In the genomic region with DNA sequence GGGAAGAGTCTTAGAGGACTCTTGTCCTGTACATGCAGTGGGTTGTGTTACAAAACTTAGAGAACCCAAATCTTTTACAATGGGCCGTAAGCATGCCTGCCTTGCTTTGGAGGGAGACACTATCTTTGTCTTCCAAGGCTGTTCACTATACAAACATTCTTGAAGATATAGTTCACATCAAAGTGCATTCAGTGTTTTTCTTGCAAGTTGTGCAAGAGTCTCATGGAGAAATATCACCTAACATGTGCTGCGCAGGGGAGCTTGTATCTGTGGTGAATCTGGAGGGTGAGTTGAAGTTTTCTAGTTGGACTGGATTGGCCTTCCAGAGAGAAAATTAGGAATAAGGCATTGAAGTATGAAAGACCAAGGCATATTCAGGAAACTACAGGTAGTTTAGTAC, we compare ENCODE assay signal across 9 cellular contexts. TPM values are rescaled to one million over a fixed set of nuclear protein-coding genes. Genes with fewer than 3 reads are reported as not detected.
"Had no signal": no experiment of that assay in that cellular context is flagged by ENCODE, and none has a peak within 500 bp of the region (broad histone marks: within the 10 kb centered on the region; RNA-seq: fewer than 3 reads in every experiment).

No MANE protein-coding gene starts in this region.

- H3K4me3 ChIP-seq: GM23248, HAP-1 had no signal

- H3K9me3 ChIP-seq: HAP-1 had no signal

- H3K27ac ChIP-seq: GM23248 had no signal

- ATAC-seq: HCT116 had no signal

- H2AFZ ChIP-seq: GM23248 had no signal

- DNase-seq: GM23248, GOT3, H7, HFFc6, KBM-7 had no signal

- H3K36me3 ChIP-seq: HAP-1 had no signal

- H3K9ac ChIP-seq: GM23248 had no signal

RNA-seq across cellular contexts. Expression of gene PRTG, which starts 7.8 kb away (rescaled TPM):
- total RNA-seq: HT-29 had no signal
- polyA plus RNA-seq: GM23248, IgD-negative memory B cell had no signal
